In the genomic region with DNA sequence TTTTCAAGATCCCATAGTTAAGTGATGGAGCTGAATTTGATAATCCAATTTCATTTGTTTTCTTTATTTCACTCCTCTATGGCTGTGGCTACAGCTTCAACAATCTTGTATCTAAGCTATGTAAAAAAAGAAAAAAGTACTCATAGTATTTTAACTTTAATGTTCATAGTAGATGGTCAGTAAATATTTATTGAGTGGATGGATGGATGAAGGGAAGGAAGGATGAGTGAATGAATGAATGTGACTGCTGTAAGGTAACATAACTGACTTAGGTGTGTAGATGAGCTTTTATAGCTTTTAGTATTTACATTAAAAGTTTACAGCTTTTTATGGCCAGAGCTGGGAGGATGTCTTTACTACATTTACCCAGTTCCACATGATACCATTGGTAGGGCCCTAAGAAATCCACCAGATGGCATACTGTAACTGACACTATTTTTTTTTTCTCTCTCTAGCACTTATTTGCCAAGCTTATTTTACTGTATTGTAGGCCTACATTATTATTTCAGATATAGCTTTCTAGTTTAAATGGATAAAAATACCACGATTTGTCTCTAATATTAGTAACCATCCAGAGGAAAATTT, we compare ENCODE assay signal across 12 cellular contexts. TPM values are rescaled to one million over a fixed set of nuclear protein-coding genes. Genes with fewer than 3 reads are reported as not detected.
DNase-seq lines count a peak whose midpoint lies in the region; ATAC-seq, FAIRE-seq and TF ChIP-seq lines count a peak whose summit lies in the region.
"Had no signal": no experiment of that assay in that cellular context is flagged by ENCODE, and none has a peak within 500 bp of the region (broad histone marks: within the 10 kb centered on the region; RNA-seq: fewer than 3 reads in every experiment).

No MANE protein-coding gene starts in this region.

- H3K9me3 ChIP-seq in liver (ENCODE audit: control insufficient read depth in 4 of 4, low read length in 3 of 4), result no peaks in the 10 kb centered on the region
- no peaks in the 10 kb centered on the region for H3K9me3 ChIP-seq in HepG2 (ENCODE audit: low read length)
- no peaks in the 10 kb centered on the region for H3K9me3 ChIP-seq in endodermal cell (ENCODE audit: control insufficient read depth, low read length)
- no peaks in the 10 kb centered on the region for H3K9me3 ChIP-seq in testis
- H3K9me3 ChIP-seq: BLaER1 had no signal

- peaks cover 48% of the 10 kb centered on the region for H3K36me3 Mint-ChIP-seq in endodermal cell (ENCODE audit: low read depth)
- H3K36me3 Mint-ChIP-seq in immature natural killer cell, result peaks cover 42 to 61% (median 58%) of the 10 kb centered on the region in 3 donors

- no peak for TF ChIP-seq EP300 in HepG2 (IDR thresholded peaks at IDR 0.05; ENCODE audit: low read depth in 2 of 2, low read length in 2 of 2)
- TF ChIP-seq EP300 in HepG2 (CRISPR knock-in tag; IDR thresholded peaks at IDR 0.05; ENCODE audit: borderline replicate concordance), result no peak

- FAIRE-seq in HepG2 (lab: Jason Lieb, UNC), result no peak
- FAIRE-seq: GM12891 had no signal

- no peaks in the 10 kb centered on the region for H3K4me1 Mint-ChIP-seq in endodermal cell
- H3K4me1 Mint-ChIP-seq in immature natural killer cell, result no peaks in the 10 kb centered on the region
- H3K4me1 Mint-ChIP-seq: nephron progenitor cell had no signal

- H3K9me3 Mint-ChIP-seq in endodermal cell (no peaks in the 10 kb centered on the region), immature natural killer cell (no peaks in the 10 kb centered on the region)
- H3K9me3 Mint-ChIP-seq: nephron progenitor cell had no signal

- 89% methylated on average over 1 of the region's 1 CpG for WGBS in liver
- 28% methylated on average over 1 of the region's 1 CpG for WGBS in HepG2 (ENCODE audit: low lambda C conversion rate)
- WGBS in endodermal cell (ENCODE audit: insufficient coverage in 1 of 2, insufficient read length in 1 of 2), 2 experiments, result no CpG with 5 or more reads among the region's 1 CpG
- 95 to 97% methylated on average over 1 of the region's 1 CpG for WGBS in testis, 2 donors

- H3K27me3 Mint-ChIP-seq in endodermal cell (ENCODE audit: insufficient read depth), result no peaks in the 10 kb centered on the region
- no peaks in the 10 kb centered on the region for H3K27me3 Mint-ChIP-seq in immature natural killer cell (ENCODE audit: low read depth in 3 of 3)

- H4K20me1 ChIP-seq in HepG2 (ENCODE audit: insufficient read depth, low read length), result no peaks in the 10 kb centered on the region
- H4K20me1 ChIP-seq: BLaER1 had no signal

- H3K4me1 ChIP-seq in liver (ENCODE audit: control insufficient read depth in 4 of 4, insufficient read depth in 4 of 4, low read length in 3 of 4), result no peaks in the 10 kb centered on the region
- H3K4me1 ChIP-seq in HepG2 (ENCODE audit: insufficient read depth, low read length), result no peaks in the 10 kb centered on the region
- no peaks in the 10 kb centered on the region for H3K4me1 ChIP-seq in endodermal cell (ENCODE audit: control insufficient read depth, insufficient read depth, low read length)
- H3K4me1 ChIP-seq in testis, result no peaks in the 10 kb centered on the region

- no peak overlapping the region for H3K4me3 Mint-ChIP-seq in endodermal cell
- no peak overlapping the region for H3K4me3 Mint-ChIP-seq in immature natural killer cell
- H3K4me3 Mint-ChIP-seq: nephron progenitor cell had no signal

- no peak for ATAC-seq in HepG2

- no peaks in the 10 kb centered on the region for H3K79me2 ChIP-seq in HepG2 (ENCODE audit: insufficient read depth, low read length)

- H3K9ac ChIP-seq in liver (ENCODE audit: low read depth in 1 of 2, low read length in 2 of 2), result no peak overlapping the region
- H3K9ac ChIP-seq in HepG2 (ENCODE audit: insufficient read depth, low read depth, low read length), result no peak overlapping the region
- no peak overlapping the region for H3K9ac ChIP-seq in endodermal cell (ENCODE audit: extremely low read depth, low read length, poor library complexity, severe bottlenecking)
- H3K9ac ChIP-seq: BLaER1 had no signal

- DNase-seq in HepG2 (ENCODE audit: low spot score), result no peak
- DNase-seq in NCI-H2171 treated with DMSO at 0.1 percent for 48 hours (lab: John Stamatoyannopoulos, UW), result peak; percentile 82
- DNase-seq in endodermal cell, result no peak
- no peak for DNase-seq in effector CD4-positive, alpha-beta T cell
- no peak for DNase-seq in immature natural killer cell
- no peak for DNase-seq in testis
- DNase-seq in activated CD4-positive, alpha-beta T cell treated with anti-CD3 and anti-CD28 coated beads for 1 hour, result no peak
- DNase-seq: nephron progenitor cell; stimulated activated naive CD4-positive, alpha-beta T cell treated with Interleukin-2 at 50 U/mL for 16 hours had no signal

- POLR2A ChIA-PET in HepG2 (lab: Yijun Ruan, JAX), result no interaction called here

- peak; percentile 15 for TF ChIP-seq CTCF in liver (IDR thresholded peaks at IDR 0.05; ENCODE audit: low read depth, low read length, missing input control)
- no peak for TF ChIP-seq CTCF in HepG2 (CRISPR knock-in tag; IDR thresholded peaks at IDR 0.05)
- TF ChIP-seq CTCF in endodermal cell (conservative IDR thresholded peaks at IDR 0.05), result peak; percentile 68
- no peak for TF ChIP-seq CTCF in testis (IDR thresholded peaks at IDR 0.05)

- in situ Hi-C loops in HepG2 (cut with HindIII; ENCODE audit: extremely low pct_ligation_motif_present, low pct_unique_long_range_greater_than_20kb), result no loop called here

- TF ChIP-seq POLR2A in HepG2 (IDR thresholded peaks at IDR 0.05; ENCODE audit: insufficient read depth in 1 of 2, low read depth in 2 of 2, low read length in 2 of 2) (no peak), testis (IDR thresholded peaks at IDR 0.05) (no peak)

- no peak overlapping the region for H3K4me2 ChIP-seq in HepG2 (ENCODE audit: low read depth, low read length)
- H3K4me2 ChIP-seq: BLaER1 had no signal

- H3K36me3 ChIP-seq in liver (ENCODE audit: control insufficient read depth in 4 of 4, insufficient read depth in 3 of 4, low read depth in 1 of 4, low read length in 3 of 4) (peaks cover 6 to 60% (median 39%) of the 10 kb centered on the region in 4 donors), HepG2 (replicated peaks in 1 of 2; ENCODE audit: control insufficient read depth in 1 of 2, insufficient read depth in 2 of 2, low read length in 2 of 2) (peaks cover 0 to 5% of the 10 kb centered on the region in 2 experiments; a peak in 1 of 5 replicates), endodermal cell (ENCODE audit: control insufficient read depth, insufficient read depth, low read length) (peaks cover 75% of the 10 kb centered on the region), testis (ENCODE audit: low read depth, missing control alignments) (no peaks in the 10 kb centered on the region)
- H3K36me3 ChIP-seq: BLaER1 had no signal

- H3K27ac ChIP-seq in liver (ENCODE audit: low read depth in 1 of 2, low read length in 2 of 2) (no peak overlapping the region), HepG2 (ENCODE audit: extremely low read length, insufficient read depth, low read length) (no peak overlapping the region), endodermal cell (ENCODE audit: low read depth, low read length) (no peak overlapping the region), testis (no peak overlapping the region)
- H3K27ac ChIP-seq: BLaER1 had no signal

- H3K27ac Mint-ChIP-seq in endodermal cell, result no peak overlapping the region
- H3K27ac Mint-ChIP-seq in immature natural killer cell, result no peak overlapping the region
- H3K27ac Mint-ChIP-seq: nephron progenitor cell had no signal

- CTCF ChIA-PET in HepG2 (lab: Yijun Ruan, JAX; ENCODE audit: low intra/inter-chr PET ratio, low total read pairs), result no interaction called here

- H3K27me3 ChIP-seq in liver (ENCODE audit: control insufficient read depth in 4 of 4, insufficient read depth in 4 of 4, low read length in 3 of 4) (no peaks in the 10 kb centered on the region), HepG2 (ENCODE audit: control insufficient read depth in 1 of 2, insufficient read depth in 2 of 2, low read length in 2 of 2) (no peaks in the 10 kb centered on the region), endodermal cell (ENCODE audit: control insufficient read depth, insufficient read depth, low read length, poor library complexity, severe bottlenecking) (no peaks in the 10 kb centered on the region), testis (no peaks in the 10 kb centered on the region)
- H3K27me3 ChIP-seq: BLaER1 had no signal

- intact Hi-C loops in HepG2 (cut with micrococcal nuclease; ENCODE audit: unreplicated experiment), result no loop called here
- intact Hi-C loops in testis (cut with DNase I; ENCODE audit: low total_unique reads), result no loop called here

- no peak overlapping the region for H2AFZ ChIP-seq in HepG2 (ENCODE audit: low read length)

- no TSS peak for BruUV-seq in HepG2 (replicated peaks; lab: Mats Ljungman, UMichigan)

- TF ChIP-seq RAD21 in liver (IDR thresholded peaks at IDR 0.05) (peak in 1 of 2 donors; percentile 48), HepG2 (CRISPR knock-in tag; IDR thresholded peaks at IDR 0.05) (no peak)

- H3K4me3 ChIP-seq in liver (ENCODE audit: low read depth in 1 of 3, low read length in 3 of 3) (no peak overlapping the region), HepG2 (replicated peaks in 1 of 3; ENCODE audit: insufficient read depth in 1 of 3, low read depth in 2 of 3, low read length in 3 of 3) (no peak overlapping the region), endodermal cell (ENCODE audit: low read length) (no peak overlapping the region), testis (no peak overlapping the region)
- H3K4me3 ChIP-seq: BLaER1 had no signal

RNA-seq across cellular contexts. Expression of a gene that starts 13.4 kb away (rescaled TPM):
- under 1 TPM; 0.17 to 0.19 TPM for total RNA-seq in liver
- under 1 TPM in 1 of 2 donors, not detected in 1; 0.02 TPM for polyA plus RNA-seq in liver
- not detected in 2 replicates for total RNA-seq in HepG2 (2016; rRNA removed; fragmentation: Illumina TruSeq; extraction: Trizol)
- not detected in 2 replicates for total RNA-seq in HepG2 (2016; cell fraction: cytosol; rRNA removed; fragmentation: Illumina TruSeq; extraction: Trizol; ENCODE audit: low read depth)
- not detected in 2 replicates for total RNA-seq in HepG2 (2016; cell fraction: insoluble cytoplasmic fraction; rRNA removed; fragmentation: Illumina TruSeq; extraction: Trizol)
- not detected in 2 replicates for total RNA-seq in HepG2 (2016; cell fraction: membrane; rRNA removed; fragmentation: Illumina TruSeq; extraction: Trizol)
- not detected in 2 replicates for total RNA-seq in HepG2 (2016; cell fraction: nucleus; rRNA removed; fragmentation: Illumina TruSeq; extraction: Trizol)
- polyA plus RNA-seq in HepG2 (2011; rRNA removed), result not detected in 2 replicates
- polyA plus RNA-seq in HepG2 (2011; cell fraction: cytosol; rRNA removed), result not detected in 2 replicates
- polyA plus RNA-seq in HepG2 (2011; cell fraction: nucleus; rRNA removed), result not detected in 2 replicates
- polyA plus RNA-seq in HepG2 (2012), result not detected in 2 replicates
- not detected in 2 replicates for polyA plus RNA-seq in HepG2 (2016; cell fraction: cytosol; fragmentation: Illumina TruSeq; extraction: Trizol; ENCODE audit: low read depth)
- not detected in 2 replicates for polyA plus RNA-seq in HepG2 (2016; cell fraction: insoluble cytoplasmic fraction; fragmentation: Illumina TruSeq; extraction: Trizol; ENCODE audit: low read depth)
- not detected in 2 replicates for polyA plus RNA-seq in HepG2 (2016; cell fraction: membrane; fragmentation: Illumina TruSeq; extraction: Trizol; ENCODE audit: low read depth)
- not detected in 2 replicates for polyA plus RNA-seq in HepG2 (2016; cell fraction: nucleus; fragmentation: Illumina TruSeq; extraction: Trizol; ENCODE audit: insufficient read depth, low read depth)
- 0.28 TPM in 1 of 2 replicates, not detected in the other for polyA minus RNA-seq in HepG2 (2011; rRNA and poly(A)+ RNA removed; ENCODE audit: low replicate concordance)
- polyA minus RNA-seq in HepG2 (2011; cell fraction: cytosol; rRNA and poly(A)+ RNA removed), result not detected in 2 replicates
- polyA minus RNA-seq in HepG2 (2011; cell fraction: nucleus; rRNA and poly(A)+ RNA removed), result 0.12 TPM in 1 of 2 replicates, not detected in the other
- under 1 TPM in 1 of 2 donors, not detected in 1; 0.20 TPM for total RNA-seq in endodermal cell
- 0.07 TPM for polyA plus RNA-seq in endodermal cell (2013, experiment 1 of 2)
- not detected for polyA plus RNA-seq in endodermal cell (2013, experiment 2 of 2)
- not detected for polyA plus RNA-seq in immature natural killer cell
- total RNA-seq in testis, result under 1 TPM; 0.37 to 0.39 TPM
- polyA plus RNA-seq in testis (ENCODE audit: insufficient read depth, low read depth, low replicate concordance), result 0.42 TPM

RNA-seq across cellular contexts. Expression of a gene that starts 20.6 kb away (rescaled TPM):
- 10 to 100 TPM; 11.3 to 11.5 TPM for total RNA-seq in liver
- polyA plus RNA-seq in liver, result 10 to 100 TPM in 1 of 2 donors, 1 to 10 TPM in 1; 8.3 to 13.6 TPM
- 7.7 and 13.4 TPM in 2 replicates for total RNA-seq in HepG2 (2016; rRNA removed; fragmentation: Illumina TruSeq; extraction: Trizol)
- 2.3 and 2.8 TPM in 2 replicates for total RNA-seq in HepG2 (2016; cell fraction: cytosol; rRNA removed; fragmentation: Illumina TruSeq; extraction: Trizol; ENCODE audit: low read depth)
- total RNA-seq in HepG2 (2016; cell fraction: insoluble cytoplasmic fraction; rRNA removed; fragmentation: Illumina TruSeq; extraction: Trizol), result 8.8 and 15.1 TPM in 2 replicates
- total RNA-seq in HepG2 (2016; cell fraction: membrane; rRNA removed; fragmentation: Illumina TruSeq; extraction: Trizol), result 5.4 and 5.5 TPM in 2 replicates
- total RNA-seq in HepG2 (2016; cell fraction: nucleus; rRNA removed; fragmentation: Illumina TruSeq; extraction: Trizol), result 4.0 and 5.0 TPM in 2 replicates
- 4.5 and 5.0 TPM in 2 replicates for polyA plus RNA-seq in HepG2 (2011; rRNA removed)
- polyA plus RNA-seq in HepG2 (2011; cell fraction: cytosol; rRNA removed), result 1.6 and 3.5 TPM in 2 replicates
- 2.3 and 2.6 TPM in 2 replicates for polyA plus RNA-seq in HepG2 (2011; cell fraction: nucleus; rRNA removed)
- 4.5 and 6.8 TPM in 2 replicates for polyA plus RNA-seq in HepG2 (2012)
- 1.2 and 2.3 TPM in 2 replicates for polyA plus RNA-seq in HepG2 (2016; cell fraction: cytosol; fragmentation: Illumina TruSeq; extraction: Trizol; ENCODE audit: low read depth)
- polyA plus RNA-seq in HepG2 (2016; cell fraction: insoluble cytoplasmic fraction; fragmentation: Illumina TruSeq; extraction: Trizol; ENCODE audit: low read depth), result 11.1 and 14.1 TPM in 2 replicates
- 2.8 and 3.0 TPM in 2 replicates for polyA plus RNA-seq in HepG2 (2016; cell fraction: membrane; fragmentation: Illumina TruSeq; extraction: Trizol; ENCODE audit: low read depth)
- polyA plus RNA-seq in HepG2 (2016; cell fraction: nucleus; fragmentation: Illumina TruSeq; extraction: Trizol; ENCODE audit: insufficient read depth, low read depth), result 6.0 and 7.4 TPM in 2 replicates
- 0.72 and 4.5 TPM in 2 replicates for polyA minus RNA-seq in HepG2 (2011; rRNA and poly(A)+ RNA removed; ENCODE audit: low replicate concordance)
- 2.8 and 3.5 TPM in 2 replicates for polyA minus RNA-seq in HepG2 (2011; cell fraction: cytosol; rRNA and poly(A)+ RNA removed)
- 4.2 and 4.7 TPM in 2 replicates for polyA minus RNA-seq in HepG2 (2011; cell fraction: nucleus; rRNA and poly(A)+ RNA removed)
- 10 to 100 TPM; 44.0 to 59.2 TPM for total RNA-seq in endodermal cell
- polyA plus RNA-seq in endodermal cell (2013, experiment 1 of 2), result 29.7 TPM
- 28.3 TPM for polyA plus RNA-seq in endodermal cell (2013, experiment 2 of 2)
- polyA plus RNA-seq in immature natural killer cell, result 10 to 100 TPM in 2 of 3 donors, 1 to 10 TPM in 1; 9.3 to 12.9 (median 11.1) TPM
- total RNA-seq in testis, result 10 to 100 TPM; 49.0 to 50.4 TPM
- 59.7 TPM for polyA plus RNA-seq in testis (ENCODE audit: insufficient read depth, low read depth, low replicate concordance)

RNA-seq across cellular contexts. Expression of a gene that starts 49.4 kb away (rescaled TPM):
- total RNA-seq in liver, result 10 to 100 TPM in 1 of 2 donors, 1 to 10 TPM in 1; 6.6 to 12.6 TPM
- polyA plus RNA-seq in liver, result 10 to 100 TPM in 1 of 2 donors, 1 to 10 TPM in 1; 5.4 to 11.2 TPM
- 0.02 and 0.13 TPM in 2 replicates for total RNA-seq in HepG2 (2016; rRNA removed; fragmentation: Illumina TruSeq; extraction: Trizol)
- 0.26 TPM in 1 of 2 replicates, not detected in the other for total RNA-seq in HepG2 (2016; cell fraction: cytosol; rRNA removed; fragmentation: Illumina TruSeq; extraction: Trizol; ENCODE audit: low read depth)
- total RNA-seq in HepG2 (2016; cell fraction: insoluble cytoplasmic fraction; rRNA removed; fragmentation: Illumina TruSeq; extraction: Trizol), result 0.13 TPM in 1 of 2 replicates, not detected in the other
- 0.10 TPM in 1 of 2 replicates, not detected in the other for total RNA-seq in HepG2 (2016; cell fraction: membrane; rRNA removed; fragmentation: Illumina TruSeq; extraction: Trizol)
- not detected in 2 replicates for total RNA-seq in HepG2 (2016; cell fraction: nucleus; rRNA removed; fragmentation: Illumina TruSeq; extraction: Trizol)
- not detected in 2 replicates for polyA plus RNA-seq in HepG2 (2011; rRNA removed)
- not detected in 2 replicates for polyA plus RNA-seq in HepG2 (2011; cell fraction: cytosol; rRNA removed)
- polyA plus RNA-seq in HepG2 (2011; cell fraction: nucleus; rRNA removed), result 0.29 TPM in 1 of 2 replicates, not detected in the other
- polyA plus RNA-seq in HepG2 (2012), result not detected in 2 replicates
- not detected in 2 replicates for polyA plus RNA-seq in HepG2 (2016; cell fraction: cytosol; fragmentation: Illumina TruSeq; extraction: Trizol; ENCODE audit: low read depth)
- 0.20 TPM in 1 of 2 replicates, not detected in the other for polyA plus RNA-seq in HepG2 (2016; cell fraction: insoluble cytoplasmic fraction; fragmentation: Illumina TruSeq; extraction: Trizol; ENCODE audit: low read depth)
- polyA plus RNA-seq in HepG2 (2016; cell fraction: membrane; fragmentation: Illumina TruSeq; extraction: Trizol; ENCODE audit: low read depth), result 0.16 TPM in 1 of 2 replicates, not detected in the other
- polyA plus RNA-seq in HepG2 (2016; cell fraction: nucleus; fragmentation: Illumina TruSeq; extraction: Trizol; ENCODE audit: insufficient read depth, low read depth), result not detected in 2 replicates
- 20.2 TPM in 1 of 2 replicates, not detected in the other for polyA minus RNA-seq in HepG2 (2011; rRNA and poly(A)+ RNA removed; ENCODE audit: low replicate concordance)
- 0.18 and 0.49 TPM in 2 replicates for polyA minus RNA-seq in HepG2 (2011; cell fraction: cytosol; rRNA and poly(A)+ RNA removed)
- 0.26 TPM in 1 of 2 replicates, not detected in the other for polyA minus RNA-seq in HepG2 (2011; cell fraction: nucleus; rRNA and poly(A)+ RNA removed)
- 10 to 100 TPM; 29.7 to 36.9 TPM for total RNA-seq in endodermal cell
- polyA plus RNA-seq in endodermal cell (2013, experiment 1 of 2), result 36.8 TPM
- 33.2 TPM for polyA plus RNA-seq in endodermal cell (2013, experiment 2 of 2)
- 1 to 10 TPM in 1 of 3 donors, under 1 TPM in 1, not detected in 1; 0.25 to 2.1 TPM for polyA plus RNA-seq in immature natural killer cell
- total RNA-seq in testis, result 10 to 100 TPM; 43.8 to 45.0 TPM
- polyA plus RNA-seq in testis (ENCODE audit: insufficient read depth, low read depth, low replicate concordance), result 32.0 TPM

Comparison
In these comparisons a context has a peak if more than half of its experiments do, and no peak if none do; other contexts are left out.
1. CTCF ChIP-seq: peak in liver (single experiment) and endodermal cell (single experiment); none in HepG2 (single experiment) and testis (0 of 3).
2. RNA of a gene that starts 49.4 kb away (total RNA-seq): 43.8 to 45.0 TPM in testis, 29.7 to 36.9 TPM in endodermal cell and 6.6 to 12.6 TPM in liver; 0.02 to 0.26 TPM in HepG2; every median in the first group is over 4 times any median in the second.